In the genomic region with DNA sequence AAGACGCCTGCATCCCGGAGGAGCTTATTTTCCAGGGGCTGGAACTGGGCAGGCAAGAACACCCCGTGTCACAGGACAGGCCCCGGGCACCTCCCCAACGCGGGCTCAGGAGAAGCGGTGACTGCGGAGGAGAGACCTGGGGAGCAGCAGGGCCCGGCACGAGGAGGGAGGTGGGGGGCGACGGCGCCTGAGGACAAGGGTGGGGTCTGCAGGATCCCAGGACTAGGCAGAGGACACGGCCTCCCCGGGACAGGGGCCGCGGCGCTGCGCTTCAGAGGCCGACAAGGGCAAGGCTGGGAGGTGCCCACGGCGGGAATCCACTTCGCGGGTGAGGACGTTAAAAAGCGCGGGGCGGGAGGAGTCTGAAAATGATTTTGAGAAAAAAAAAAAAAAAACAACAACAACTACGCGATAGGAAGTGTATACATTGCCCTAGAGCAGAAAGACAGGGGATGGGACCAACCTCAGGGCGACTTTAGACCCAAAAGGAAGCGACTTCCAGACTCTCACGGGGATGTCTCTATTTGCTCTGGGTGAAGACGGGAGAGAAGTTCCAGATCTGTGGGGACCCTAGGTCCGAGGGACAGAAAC, we compare ENCODE assay signal across 8 cellular contexts. TPM values are rescaled to one million over a fixed set of nuclear protein-coding genes. Genes with fewer than 3 reads are reported as not detected.
DNase-seq lines count a peak whose midpoint lies in the region; ATAC-seq and TF ChIP-seq lines count a peak whose summit lies in the region.

No MANE protein-coding gene starts in this region.

- H3K9me3 Mint-ChIP-seq in CD8-positive, alpha-beta T cell = no peaks in the 10 kb centered on the region
- H3K9me3 Mint-ChIP-seq in activated T-cell treated with anti-CD3 and anti-CD28 coated beads, Interleukin-2, amount 50 U/mL, for 72 hours = peaks cover 0 to 2% of the 10 kb centered on the region in 2 donors
- no peaks in the 10 kb centered on the region for H3K9me3 Mint-ChIP-seq in type B pancreatic cell

- TF ChIP-seq CTCF in CD8-positive, alpha-beta T cell (IDR thresholded peaks at IDR 0.05) = no peak
- no peak for TF ChIP-seq CTCF in fibroblast of pulmonary artery (IDR thresholded peaks at IDR 0.05; ENCODE audit: low read length, missing control alignments)
- no peak for TF ChIP-seq CTCF in type B pancreatic cell (conservative IDR thresholded peaks at IDR 0.05)

- H3K4me3 Mint-ChIP-seq in CD8-positive, alpha-beta T cell = peak overlapping the region; percentile 92
- H3K4me3 Mint-ChIP-seq in activated T-cell treated with anti-CD3 and anti-CD28 coated beads, Interleukin-2, amount 50 U/mL, for 72 hours = peak overlapping the region; percentile 97 to 99
- H3K4me3 Mint-ChIP-seq in type B pancreatic cell = peak overlapping the region; percentile 98

- POLR2A ChIA-PET in CD8-positive, alpha-beta T cell (lab: Charles Lee) = no interaction called here

- DNase-seq in CD8-positive, alpha-beta T cell = peak in 6 of 7 experiments; percentile 11 to 59 (median 34)
- peak; percentile 36 for DNase-seq in NCI-H1105 (lab: John Stamatoyannopoulos, UW)
- peak; percentile 36 to 38 for DNase-seq in activated T-cell treated with anti-CD3 and anti-CD28 coated beads, Interleukin-2, amount 50 U/mL, for 72 hours
- no peak for DNase-seq in fibroblast of pulmonary artery (ENCODE audit: low read depth)
- DNase-seq in type B pancreatic cell (ENCODE audit: extremely low spot score, unreplicated experiment) = peak; percentile 79

- no peaks in the 10 kb centered on the region for H3K27me3 ChIP-seq in CD8-positive, alpha-beta T cell (ENCODE audit: insufficient read depth, low read length)
- H3K27me3 ChIP-seq in neuron (ENCODE audit: insufficient read depth, low read length) = no peaks in the 10 kb centered on the region

- CTCF ChIA-PET in CD8-positive, alpha-beta T cell (lab: Charles Lee) = no interaction called here

- H3K4me1 Mint-ChIP-seq in CD8-positive, alpha-beta T cell (ENCODE audit: low read depth) = peaks cover 36% of the 10 kb centered on the region
- peaks cover 42% of the 10 kb centered on the region for H3K4me1 Mint-ChIP-seq in activated T-cell treated with anti-CD3 and anti-CD28 coated beads, Interleukin-2, amount 50 U/mL, for 72 hours (ENCODE audit: low read depth)
- H3K4me1 Mint-ChIP-seq in type B pancreatic cell (ENCODE audit: unreplicated experiment) = peaks cover 30% of the 10 kb centered on the region

- peak overlapping the region; percentile 58 for H3K27ac ChIP-seq in CD8-positive, alpha-beta T cell (ENCODE audit: low read depth, low read length)

- intact Hi-C loops in CD8-positive, alpha-beta T cell (cut with DNase I, micrococcal nuclease) = loop anchor here (1.0 to 2.0 kb wide), 5 partner anchors 45 to 677 kb away; a partner anchor contains a TSS

- no peaks in the 10 kb centered on the region for H3K36me3 ChIP-seq in CD8-positive, alpha-beta T cell (ENCODE audit: insufficient read depth, low read length)
- peaks cover 8% of the 10 kb centered on the region for H3K36me3 ChIP-seq in neuron (ENCODE audit: insufficient read depth, low read length)

- peak overlapping the region; percentile 94 for H2AFZ ChIP-seq in neuron (ENCODE audit: low read depth, low read length)

- no peaks in the 10 kb centered on the region for H3K27me3 Mint-ChIP-seq in CD8-positive, alpha-beta T cell (ENCODE audit: low read depth)
- H3K27me3 Mint-ChIP-seq in activated T-cell treated with anti-CD3 and anti-CD28 coated beads, Interleukin-2, amount 50 U/mL, for 72 hours (ENCODE audit: low read depth) = no peaks in the 10 kb centered on the region
- no peaks in the 10 kb centered on the region for H3K27me3 Mint-ChIP-seq in type B pancreatic cell

- H3K4me1 ChIP-seq in CD8-positive, alpha-beta T cell (ENCODE audit: insufficient read depth, low read length) = peaks cover 16% of the 10 kb centered on the region
- peaks cover 7% of the 10 kb centered on the region for H3K4me1 ChIP-seq in neuron (ENCODE audit: insufficient read depth, low read length)

- no peaks in the 10 kb centered on the region for H3K9me3 ChIP-seq in CD8-positive, alpha-beta T cell (ENCODE audit: low read length)
- H3K9me3 ChIP-seq in neuron (ENCODE audit: low read length) = peaks cover 7% of the 10 kb centered on the region

- H3K36me3 Mint-ChIP-seq in CD8-positive, alpha-beta T cell = peaks cover 12% of the 10 kb centered on the region
- H3K36me3 Mint-ChIP-seq in activated T-cell treated with anti-CD3 and anti-CD28 coated beads, Interleukin-2, amount 50 U/mL, for 72 hours (ENCODE audit: insufficient read depth in 2 of 2) = peaks cover 8 to 16% of the 10 kb centered on the region in 2 donors
- H3K36me3 Mint-ChIP-seq in type B pancreatic cell = peaks cover 17% of the 10 kb centered on the region

- peak overlapping the region; percentile 95 for H3K27ac Mint-ChIP-seq in CD8-positive, alpha-beta T cell
- H3K27ac Mint-ChIP-seq in activated T-cell treated with anti-CD3 and anti-CD28 coated beads, Interleukin-2, amount 50 U/mL, for 72 hours = peak overlapping the region; percentile 96
- peak overlapping the region; percentile 97 for H3K27ac Mint-ChIP-seq in type B pancreatic cell

- peak; percentile 59 for ATAC-seq in CD8-positive, alpha-beta T cell
- peak; percentile 35 for ATAC-seq in GM21619 (IDR thresholded peaks at IDR 0.05; ENCODE audit: unreplicated experiment)
- ATAC-seq in activated T-cell treated with anti-CD3 and anti-CD28 coated beads, Interleukin-2, amount 50 U/mL, for 72 hours (replicated peaks in 1 of 2) = peak; percentile 55 to 62
- ATAC-seq in GM18519 (IDR thresholded peaks at IDR 0.05; ENCODE audit: low FRiP score, unreplicated experiment) = no peak

- H3K4me3 ChIP-seq in CD8-positive, alpha-beta T cell (ENCODE audit: low read depth, low read length) = peak overlapping the region; percentile 84
- H3K4me3 ChIP-seq in fibroblast of pulmonary artery (replicated peaks; ENCODE audit: low read depth, low read length) (peak overlapping the region; percentile 88), neuron (ENCODE audit: low read length) (peak overlapping the region; percentile 81)

RNA-seq across cellular contexts. Expression of a gene that starts 44.9 kb away (rescaled TPM):
- 10 to 100 TPM; 22.4 to 23.0 TPM for total RNA-seq in CD8-positive, alpha-beta T cell
- 10 to 100 TPM; 21.3 to 24.7 TPM for total RNA-seq in activated T-cell treated with anti-CD3 and anti-CD28 coated beads, Interleukin-2, amount 50 U/mL, for 72 hours
- 24.7 and 27.3 TPM in 2 replicates for total RNA-seq in type B pancreatic cell (ENCODE audit: low replicate concordance)

RNA-seq across cellular contexts. Expression of a gene that starts 51.7 kb away (rescaled TPM):
- total RNA-seq in CD8-positive, alpha-beta T cell = 10 to 100 TPM; 49.4 to 51.2 TPM
- total RNA-seq in activated T-cell treated with anti-CD3 and anti-CD28 coated beads, Interleukin-2, amount 50 U/mL, for 72 hours = 10 to 100 TPM; 47.4 to 52.8 TPM
- total RNA-seq in type B pancreatic cell (ENCODE audit: low replicate concordance) = 76.2 and 81.0 TPM in 2 replicates
